Comparison of ENCODE assay signal across 1 cellular context in the genomic region with DNA sequence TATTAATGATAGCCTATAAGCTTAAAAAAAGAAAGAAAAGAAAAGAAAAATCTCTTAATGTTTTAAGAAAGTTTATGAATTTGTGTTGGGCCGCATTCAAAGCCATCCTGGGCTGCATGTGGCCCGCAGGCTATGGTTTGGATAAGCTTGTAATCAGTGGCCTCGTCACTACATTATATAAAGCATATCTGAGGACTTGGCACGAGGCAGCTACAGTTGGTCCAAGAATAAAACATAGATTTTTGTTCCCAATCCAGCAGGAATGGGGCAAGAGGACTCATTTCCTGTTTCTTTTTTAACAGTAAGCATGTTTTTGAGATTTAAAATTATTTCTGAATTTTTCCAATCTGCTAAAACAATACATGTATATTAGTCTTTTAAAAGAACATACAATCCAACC.
TF ChIP-seq lines count a peak whose summit lies in the region.

No MANE protein-coding gene starts in this region.

TF ChIP-seq in IMR-90, 13 proteins besides CTCF, POLR2A, EP300 and RAD21:
- TF ChIP-seq MAFK (IDR thresholded peaks at IDR 0.05; ENCODE audit: low read depth, low read length) (no peak), MAZ (IDR thresholded peaks at IDR 0.05; ENCODE audit: borderline replicate concordance, low read depth, low read length) (no peak), MXI1 (IDR thresholded peaks at IDR 0.05; ENCODE audit: borderline replicate concordance, low read depth, low read length) (no peak)
TF ChIP-seq in IMR-90: peak in this region for 0.
